ENCODE assay signal across 21 cellular contexts in the genomic region with DNA sequence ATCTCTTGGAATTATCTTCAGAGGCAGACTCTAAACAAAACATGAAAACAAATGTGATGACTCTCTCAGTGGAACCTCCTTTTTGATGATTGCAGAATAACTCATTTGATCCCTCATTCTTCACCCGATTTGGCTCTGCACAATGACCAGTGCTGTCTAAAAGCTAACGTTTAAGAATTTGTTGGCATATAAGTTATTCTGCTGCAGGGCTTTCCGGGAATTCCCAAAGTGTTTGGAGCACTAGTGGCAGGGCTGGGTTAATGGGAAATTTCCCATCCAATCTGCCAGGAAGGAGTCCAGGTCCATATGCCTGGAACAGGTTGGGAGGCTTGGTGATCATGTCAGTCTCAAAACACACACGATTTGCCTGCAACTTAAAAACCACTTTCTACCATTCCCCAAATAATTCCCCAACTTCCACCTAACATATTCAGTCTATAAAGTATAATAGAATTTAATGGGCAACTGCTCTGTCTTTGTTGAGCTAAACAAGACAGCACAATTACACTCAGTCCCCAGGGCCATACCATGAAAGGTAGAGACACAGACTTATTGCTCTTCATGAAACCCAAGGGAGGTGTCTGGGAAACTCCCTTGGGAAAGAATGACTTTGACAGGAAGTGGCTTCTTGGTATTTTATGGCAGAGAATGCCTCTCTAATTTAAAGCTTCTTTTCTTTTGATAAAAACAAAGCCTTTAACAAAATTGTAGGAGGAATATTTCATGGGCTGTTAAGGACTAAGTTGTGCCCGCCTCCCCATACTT. TPM values are rescaled to one million over a fixed set of nuclear protein-coding genes. Genes with fewer than 3 reads are reported as not detected.
A peak's percentile ranks its signal among the peaks of the same experiment; 100 is the strongest.
DNase-seq lines count a peak whose midpoint lies in the region; ATAC-seq and TF ChIP-seq lines count a peak whose summit lies in the region.
"Had no signal": no experiment of that assay in that cellular context is flagged by ENCODE, and none has a peak within 500 bp of the region (broad histone marks: within the 10 kb centered on the region; RNA-seq: fewer than 3 reads in every experiment).

No MANE protein-coding gene starts in this region.

- H3K79me1 ChIP-seq in mesendoderm (ENCODE audit: low read length) = no peaks in the 10 kb centered on the region

- H3K36me3 ChIP-seq in esophagus muscularis mucosa (no peaks in the 10 kb centered on the region), mesendoderm (ENCODE audit: control insufficient read depth, insufficient read depth, low read length) (peaks cover 3% of the 10 kb centered on the region)
- H3K36me3 ChIP-seq: left lung, SJCRH30 had no signal

- H3K27ac Mint-ChIP-seq in WTC11 = no peak overlapping the region
- H3K27ac Mint-ChIP-seq: activated naive CD8-positive, alpha-beta T cell treated with anti-CD3 and anti-CD28 coated beads for 36 hours; activated T-helper 1 cell treated with anti-CD3 and anti-CD28 coated beads, Interleukin-12 subunit alpha, Interleukin-12 subunit beta, Interleukin-2, Interleukin-4 antibody, amounts not matched to agents 30 ng/mL and 10 ng/mL and 1 ng/mL, durations not matched to agents 14 hours and 24 hours and 36 hours; brain; T-helper 2 cell treated with Interferon-gamma antibody and Interleukin-4, amounts not matched to agents 5 μg/mL and 100 μg/mL, for 36 hours had no signal

- H3K4me3 ChIP-seq in NB4 (ENCODE audit: low read depth, low read length) (no peak overlapping the region), esophagus muscularis mucosa (no peak overlapping the region), mesendoderm (ENCODE audit: low read length) (no peak overlapping the region)
- H3K4me3 ChIP-seq: left lung, mucosa of descending colon, SJCRH30 had no signal

- no peak overlapping the region for H3K4ac ChIP-seq in mesendoderm (ENCODE audit: low read depth, low read length)

- CTCF ChIA-PET in WTC11 (lab: Charles Lee) = no interaction called here

- no peaks in the 10 kb centered on the region for H3K9me3 ChIP-seq in esophagus muscularis mucosa
- H3K9me3 ChIP-seq: left lung, mucosa of descending colon had no signal

- H3K9ac ChIP-seq in mesendoderm (ENCODE audit: low read length) = no peak overlapping the region

- no peak overlapping the region for H3K4me2 ChIP-seq in mesendoderm (ENCODE audit: low read length)

- H3K4me3 Mint-ChIP-seq in WTC11 = no peak overlapping the region
- H3K4me3 Mint-ChIP-seq: activated naive CD8-positive, alpha-beta T cell treated with anti-CD3 and anti-CD28 coated beads for 36 hours; activated T-helper 1 cell treated with anti-CD3 and anti-CD28 coated beads, Interleukin-12 subunit alpha, Interleukin-12 subunit beta, Interleukin-2, Interleukin-4 antibody, amounts not matched to agents 30 ng/mL and 10 ng/mL and 1 ng/mL, durations not matched to agents 14 hours and 24 hours and 36 hours; brain; T-helper 2 cell treated with Interferon-gamma antibody and Interleukin-4, amounts not matched to agents 5 μg/mL and 100 μg/mL, for 36 hours had no signal

- H3K27me3 ChIP-seq in esophagus muscularis mucosa (no peaks in the 10 kb centered on the region), mesendoderm (ENCODE audit: insufficient read depth, low read length, poor library complexity) (peaks cover 2% of the 10 kb centered on the region)
- H3K27me3 ChIP-seq: left lung, SJCRH30 had no signal

- no peaks in the 10 kb centered on the region for H3K9me3 Mint-ChIP-seq in WTC11
- H3K9me3 Mint-ChIP-seq: activated naive CD8-positive, alpha-beta T cell treated with anti-CD3 and anti-CD28 coated beads for 36 hours; activated T-helper 1 cell treated with anti-CD3 and anti-CD28 coated beads, Interleukin-12 subunit alpha, Interleukin-12 subunit beta, Interleukin-2, Interleukin-4 antibody, amounts not matched to agents 30 ng/mL and 10 ng/mL and 1 ng/mL, durations not matched to agents 14 hours and 24 hours and 36 hours; brain; T-helper 2 cell treated with Interferon-gamma antibody and Interleukin-4, amounts not matched to agents 5 μg/mL and 100 μg/mL, for 36 hours had no signal

- no peak overlapping the region for H3K23ac ChIP-seq in mesendoderm (ENCODE audit: low read length)

- TF ChIP-seq POLR2A in NB4 (IDR thresholded peaks at IDR 0.05; ENCODE audit: extremely low read depth, insufficient read length) (no peak), esophagus muscularis mucosa (IDR thresholded peaks at IDR 0.05; ENCODE audit: low read depth) (no peak)

- peak overlapping the region in 1 of 4 donors; percentile 3 for H3K27ac ChIP-seq in esophagus muscularis mucosa (replicated peaks in 1 of 4)
- H3K27ac ChIP-seq in mesendoderm (ENCODE audit: low read depth, low read length) = no peak overlapping the region
- H3K27ac ChIP-seq: left lung, SJCRH30 had no signal

- intact Hi-C loops in esophagus muscularis mucosa (cut with DNase I) = no loop called here

- peaks cover 4% of the 10 kb centered on the region; the same call in 1 of the 2 replicates for H3K4me1 Mint-ChIP-seq in WTC11
- H3K4me1 Mint-ChIP-seq: brain had no signal

- no peak overlapping the region for H3K56ac ChIP-seq in mesendoderm (ENCODE audit: low read length)

- H3K4me1 ChIP-seq in esophagus muscularis mucosa (peaks cover 1 to 30% (median 18%) of the 10 kb centered on the region in 4 donors), mesendoderm (ENCODE audit: control insufficient read depth, low read depth, low read length) (no peaks in the 10 kb centered on the region)
- H3K4me1 ChIP-seq: left lung, SJCRH30 had no signal

- H2AK5ac ChIP-seq in mesendoderm (ENCODE audit: low read length) = no peak overlapping the region

- H3K27me3 Mint-ChIP-seq in WTC11 (ENCODE audit: low read depth) = no peaks in the 10 kb centered on the region
- H3K27me3 Mint-ChIP-seq: activated naive CD8-positive, alpha-beta T cell treated with anti-CD3 and anti-CD28 coated beads for 36 hours; brain had no signal

- TF ChIP-seq EP300 in esophagus muscularis mucosa (IDR thresholded peaks at IDR 0.05) = peak; percentile 50

- WGBS in esophagus muscularis mucosa = 61% methylated on average over 5 of the region's 5 CpGs
- 100% methylated on average over 1 of the region's 5 CpGs for WGBS in mesendoderm (ENCODE audit: extremely low coverage, insufficient coverage, low lambda C conversion rate)

- H4K5ac ChIP-seq in mesendoderm (ENCODE audit: low read length) = no peak overlapping the region

- no peak for ATAC-seq in WTC11
- ATAC-seq: activated CD4-positive, CD25-positive, alpha-beta regulatory T cell treated with anti-CD3 and anti-CD28 coated beads, Interleukin-2, amount 50 U/mL, for 24 hours; left lung; mucosa of descending colon had no signal

- TF ChIP-seq CTCF in NB4 (IDR thresholded peaks at IDR 0.05; ENCODE audit: low read depth, low read length) (no peak), esophagus muscularis mucosa (IDR thresholded peaks at IDR 0.05) (no peak), WTC11 (IDR thresholded peaks at IDR 0.05) (no peak)

- no peak overlapping the region for H4K8ac ChIP-seq in mesendoderm (ENCODE audit: low read depth, low read length)

- H2BK5ac ChIP-seq in mesendoderm (ENCODE audit: low read length) = no peak overlapping the region

- POLR2A ChIA-PET in WTC11 (lab: Charles Lee) = no interaction called here

- no peaks in the 10 kb centered on the region for H3K36me3 Mint-ChIP-seq in WTC11
- H3K36me3 Mint-ChIP-seq: activated naive CD8-positive, alpha-beta T cell treated with anti-CD3 and anti-CD28 coated beads for 36 hours; brain had no signal

- H2BK15ac ChIP-seq in mesendoderm (replicated peaks; ENCODE audit: low read depth) = no peak overlapping the region

- no peak overlapping the region for H2BK120ac ChIP-seq in mesendoderm (ENCODE audit: low read depth, low read length)

- H3K18ac ChIP-seq in mesendoderm (ENCODE audit: low read length) = no peak overlapping the region

- DNase-seq in Daoy (ENCODE audit: low read depth) (peak; percentile 46), NB4 (ENCODE audit: low read depth) (peak; percentile 38), esophagus muscularis mucosa (ENCODE audit: extremely low spot score) (no peak), renal cortical epithelial cell (ENCODE audit: low read depth) (peak; percentile 60), mesendoderm (no peak), WTC11 (ENCODE audit: low spot score) (no peak)
- DNase-seq in activated CD8-positive, alpha-beta memory T cell treated with anti-CD3 and anti-CD28 coated beads, Interleukin-2, amount 50 U/mL, for 4 hours = no peak
- DNase-seq: activated naive CD8-positive, alpha-beta T cell treated with anti-CD3 and anti-CD28 coated beads for 36 hours; GOT3; KG1; left lung; mucosa of descending colon; NCI-H1105; NCI-H2171 treated with DMSO at 0.1 percent for 48 hours; NCI-H748 treated with DMSO at 0.1 percent for 48 hours; SJCRH30 had no signal

- H3K79me2 ChIP-seq in mesendoderm (ENCODE audit: control insufficient read depth, insufficient read depth, low read length) = no peaks in the 10 kb centered on the region

TF ChIP-seq in WTC11, 78 proteins besides CTCF, POLR2A, EP300 and RAD21 (continues in another document):
- no peak for TF ChIP-seq SP1 (CRISPR knock-in tag; conservative IDR thresholded peaks at IDR 0.05)
- TF ChIP-seq ELF4 (CRISPR knock-in tag; IDR thresholded peaks at IDR 0.05; ENCODE audit: low read depth) = no peak
- TF ChIP-seq, protein P1, sequence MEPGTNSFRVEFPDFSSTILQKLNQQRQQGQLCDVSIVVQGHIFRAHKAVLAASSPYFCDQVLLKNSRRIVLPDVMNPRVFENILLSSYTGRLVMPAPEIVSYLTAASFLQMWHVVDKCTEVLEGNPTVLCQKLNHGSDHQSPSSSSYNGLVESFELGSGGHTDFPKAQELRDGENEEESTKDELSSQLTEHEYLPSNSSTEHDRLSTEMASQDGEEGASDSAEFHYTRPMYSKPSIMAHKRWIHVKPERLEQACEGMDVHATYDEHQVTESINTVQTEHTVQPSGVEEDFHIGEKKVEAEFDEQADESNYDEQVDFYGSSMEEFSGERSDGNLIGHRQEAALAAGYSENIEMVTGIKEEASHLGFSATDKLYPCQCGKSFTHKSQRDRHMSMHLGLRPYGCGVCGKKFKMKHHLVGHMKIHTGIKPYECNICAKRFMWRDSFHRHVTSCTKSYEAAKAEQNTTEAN (CRISPR knock-in tag; IDR thresholded peaks at IDR 0.05) = no peak
- no peak for TF ChIP-seq ZBTB21 (CRISPR knock-in tag; IDR thresholded peaks at IDR 0.05; ENCODE audit: borderline replicate concordance)
- TF ChIP-seq, protein P2, sequence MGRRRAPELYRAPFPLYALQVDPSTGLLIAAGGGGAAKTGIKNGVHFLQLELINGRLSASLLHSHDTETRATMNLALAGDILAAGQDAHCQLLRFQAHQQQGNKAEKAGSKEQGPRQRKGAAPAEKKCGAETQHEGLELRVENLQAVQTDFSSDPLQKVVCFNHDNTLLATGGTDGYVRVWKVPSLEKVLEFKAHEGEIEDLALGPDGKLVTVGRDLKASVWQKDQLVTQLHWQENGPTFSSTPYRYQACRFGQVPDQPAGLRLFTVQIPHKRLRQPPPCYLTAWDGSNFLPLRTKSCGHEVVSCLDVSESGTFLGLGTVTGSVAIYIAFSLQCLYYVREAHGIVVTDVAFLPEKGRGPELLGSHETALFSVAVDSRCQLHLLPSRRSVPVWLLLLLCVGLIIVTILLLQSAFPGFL (CRISPR knock-in tag; IDR thresholded peaks at IDR 0.05; ENCODE audit: borderline replicate concordance) = no peak

RNA-seq across cellular contexts. Expression of a gene that starts 38.0 kb away (rescaled TPM):
- 3.8 and 5.7 TPM in 2 replicates for total RNA-seq in Daoy (2014; rRNA removed; shearing (Covaris generic))
- total RNA-seq in esophagus muscularis mucosa (100 to 1,000 TPM; 115 to 135 (median 128) TPM), renal cortical epithelial cell (37.9 and 293 TPM in 2 replicates), WTC11 (2021) (9.0 to 14.3 TPM (median 14.0 TPM) in 3 replicates)
- 0.72 TPM for polyA plus RNA-seq in mesendoderm (2013, experiment 1 of 2)
- 0.71 TPM for polyA plus RNA-seq in mesendoderm (2013, experiment 2 of 2)
- total RNA-seq: OCI-LY7 had no signal

Comparison
In these comparisons a context has a peak if more than half of its experiments do, and no peak if none do; other contexts are left out.
1. DNase-seq: peak in Daoy (single experiment), NB4 (single experiment) and renal cortical epithelial cell (single experiment); none in esophagus muscularis mucosa (single experiment), mesendoderm (single experiment), activated CD8-positive, alpha-beta memory T cell treated with anti-CD3 and anti-CD28 coated beads, Interleukin-2, amount 50 U/mL, for 4 hours (single experiment) and WTC11 (single experiment).